In genomic region chr5:37554938-37555337, GRCh38 we compare ENCODE assay signal across 10 cellular contexts.
DNase-seq lines count a peak whose midpoint lies in the region; ATAC-seq and TF ChIP-seq lines count a peak whose summit lies in the region.
"Had no signal": no experiment of that assay in that cellular context is flagged by ENCODE, and none has a peak within 500 bp of the region (broad histone marks: within the 10 kb centered on the region; RNA-seq: fewer than 3 reads in every experiment).

No MANE protein-coding gene starts in this region.

- peaks cover 0 to 14% (median 12%) of the 10 kb centered on the region in 4 donors for H3K4me1 ChIP-seq in transverse colon
- H3K4me1 ChIP-seq: SJSA1 had no signal

- H3K27me3 Mint-ChIP-seq in activated T-cell treated with anti-CD3 and anti-CD28 coated beads, Interleukin-2, amount 50 U/mL, for 72 hours (ENCODE audit: low read depth): no peaks in the 10 kb centered on the region
- peaks cover 1% of the 10 kb centered on the region for H3K27me3 Mint-ChIP-seq in endothelial cell (ENCODE audit: unreplicated experiment)

- 0 to 70% methylated on average over 1 of the region's 1 CpG for WGBS in transverse colon (ENCODE audit: low coverage in 1 of 2), 2 donors

- in situ Hi-C loops in transverse colon (cut with MboI; ENCODE audit: low pct_ligation_motif_present in 1 of 4, low pct_unique_long_range_greater_than_20kb in 1 of 4, low sequenced_read_pairs in 3 of 4): loop anchor here in 1 of 4 donors (25.0 kb wide), 1 partner anchor 143 kb away; no protein-coding TSS in a partner anchor

- no peak for TF ChIP-seq POLR2A in transverse colon (IDR thresholded peaks at IDR 0.05)

- H3K4me3 Mint-ChIP-seq in activated T-cell treated with anti-CD3 and anti-CD28 coated beads, Interleukin-2, amount 50 U/mL, for 72 hours: no peak overlapping the region
- H3K4me3 Mint-ChIP-seq in endothelial cell (ENCODE audit: unreplicated experiment): no peak overlapping the region

- H3K4me3 ChIP-seq in transverse colon: no peak overlapping the region
- H3K4me3 ChIP-seq: SJSA1 had no signal

- ATAC-seq in activated T-cell treated with anti-CD3 and anti-CD28 coated beads, Interleukin-2, amount 50 U/mL, for 72 hours (replicated peaks in 1 of 2): no peak
- no peak for ATAC-seq in GM19328 (IDR thresholded peaks at IDR 0.05; ENCODE audit: unreplicated experiment)

- intact Hi-C loops in transverse colon (cut with DNase I; ENCODE audit: low total_unique reads): no loop called here
- intact Hi-C loops in head of caudate nucleus (cut with DNase I): no loop called here

- no peak overlapping the region for H3K27ac ChIP-seq in transverse colon
- H3K27ac ChIP-seq: SJSA1 had no signal

- H3K27ac Mint-ChIP-seq in activated T-cell treated with anti-CD3 and anti-CD28 coated beads, Interleukin-2, amount 50 U/mL, for 72 hours: no peak overlapping the region
- H3K27ac Mint-ChIP-seq in endothelial cell (ENCODE audit: unreplicated experiment): no peak overlapping the region

- no peaks in the 10 kb centered on the region for H3K9me3 ChIP-seq in transverse colon
- H3K9me3 ChIP-seq: SJSA1 had no signal

- TF ChIP-seq CTCF in endothelial cell (IDR thresholded peaks at IDR 0.05; ENCODE audit: unreplicated experiment) (peak; percentile 60), transverse colon (IDR thresholded peaks at IDR 0.05) (peak in 4 of 5 experiments; percentile 16 to 36 (median 29))

- DNase-seq in activated T-cell treated with anti-CD3 and anti-CD28 coated beads for 48 hours (ENCODE audit: low read depth): peak; percentile 3
- no peak for DNase-seq in activated T-cell treated with anti-CD3 and anti-CD28 coated beads, Interleukin-2, amount 50 U/mL, for 72 hours
- peak; percentile 13 to 50 for DNase-seq in NCI-H526 (lab: John Stamatoyannopoulos, UW)
- DNase-seq in endothelial cell (ENCODE audit: low spot score): peak; percentile 15
- DNase-seq in transverse colon: no peak
- DNase-seq in head of caudate nucleus: no peak
- no peak for DNase-seq in effector CD8-positive, alpha-beta T cell (lab: John Stamatoyannopoulos, UW)
- DNase-seq: DMS79 had no signal

- no peaks in the 10 kb centered on the region for H3K36me3 ChIP-seq in transverse colon
- H3K36me3 ChIP-seq: SJSA1 had no signal

- no peaks in the 10 kb centered on the region for H3K27me3 ChIP-seq in transverse colon
- H3K27me3 ChIP-seq: SJSA1 had no signal

- peaks cover 0 to 4% of the 10 kb centered on the region in 2 donors for H3K9me3 Mint-ChIP-seq in activated T-cell treated with anti-CD3 and anti-CD28 coated beads, Interleukin-2, amount 50 U/mL, for 72 hours
- H3K9me3 Mint-ChIP-seq in endothelial cell (ENCODE audit: unreplicated experiment): no peaks in the 10 kb centered on the region

- no peak for TF ChIP-seq EP300 in transverse colon (IDR thresholded peaks at IDR 0.05; ENCODE audit: low read depth)

- H3K4me1 Mint-ChIP-seq in activated T-cell treated with anti-CD3 and anti-CD28 coated beads, Interleukin-2, amount 50 U/mL, for 72 hours (ENCODE audit: low read depth): no peaks in the 10 kb centered on the region
- peaks cover 32% of the 10 kb centered on the region for H3K4me1 Mint-ChIP-seq in endothelial cell (ENCODE audit: unreplicated experiment)

- peaks cover 0 to 4% of the 10 kb centered on the region in 2 donors for H3K36me3 Mint-ChIP-seq in activated T-cell treated with anti-CD3 and anti-CD28 coated beads, Interleukin-2, amount 50 U/mL, for 72 hours (ENCODE audit: insufficient read depth in 2 of 2)
- H3K36me3 Mint-ChIP-seq in endothelial cell (ENCODE audit: low read depth, unreplicated experiment): no peaks in the 10 kb centered on the region

Comparison
In these comparisons a context has a peak if more than half of its experiments do, and no peak if none do; other contexts are left out.
1. DNase-seq: peak in activated T-cell treated with anti-CD3 and anti-CD28 coated beads for 48 hours (single experiment), NCI-H526 (2 of 2) and endothelial cell (single experiment); none in activated T-cell treated with anti-CD3 and anti-CD28 coated beads, Interleukin-2, amount 50 U/mL, for 72 hours (0 of 2), transverse colon (single experiment), head of caudate nucleus (0 of 42) and effector CD8-positive, alpha-beta T cell (single experiment).